Comparison of ENCODE assay signal across 14 cellular contexts in genomic region chr15:43974852-43975251, GRCh38.
A peak's percentile ranks its signal among the peaks of the same experiment; 100 is the strongest.
DNase-seq lines count a peak whose midpoint lies in the region; ATAC-seq, FAIRE-seq and TF ChIP-seq lines count a peak whose summit lies in the region.
"Had no signal": no experiment of that assay in that cellular context is flagged by ENCODE, and none has a peak within 500 bp of the region (broad histone marks: within the 10 kb centered on the region; RNA-seq: fewer than 3 reads in every experiment).

No MANE protein-coding gene starts in this region.

- no peaks in the 10 kb centered on the region for H3K36me3 ChIP-seq in BLaER1 treated with 17β-estradiol and CSF1 and Interleukin-3, amounts not matched to agents 10 nM and 100 nM
- no peaks in the 10 kb centered on the region for H3K36me3 ChIP-seq in GM12878 (ENCODE audit: control insufficient read depth in 2 of 2, insufficient read depth in 2 of 2, low read length in 1 of 2)

- POLR2A ChIA-PET in GM12878 (lab: Charles Lee), result no interaction called here
- POLR2A ChIA-PET in activated CD4-positive, alpha-beta T cell treated with anti-CD3 and anti-CD28 coated beads for 36 hours (lab: Charles Lee), result no interaction called here

- no peak for TF ChIP-seq POLR2A in GM12878 (IDR thresholded peaks at IDR 0.05; ENCODE audit: low read depth, low read length)

- H3K4me3 Mint-ChIP-seq in osteocyte (ENCODE audit: unreplicated experiment), result no peak overlapping the region
- H3K4me3 Mint-ChIP-seq in activated CD4-positive, alpha-beta T cell treated with anti-CD3 and anti-CD28 coated beads for 36 hours, result no peak overlapping the region
- H3K4me3 Mint-ChIP-seq: B cell; T-helper 1 cell treated with Interleukin-12 subunit alpha and Interleukin-12 subunit beta and Interleukin-4 antibody, amounts not matched to agents 30 μg/mL and 1 μg/mL, for 36 hours had no signal

- in situ Hi-C loops in GM12878 (cut with MboI), result no loop called here

- CTCF ChIA-PET in GM12878 (lab: Yijun Ruan, JAX), result no interaction called here
- CTCF ChIA-PET in activated CD4-positive, alpha-beta T cell treated with anti-CD3 and anti-CD28 coated beads for 36 hours (lab: Charles Lee), result no interaction called here

- RAD21 ChIA-PET in GM12878 (lab: Charles Lee; ENCODE audit: unreplicated experiment), result no interaction called here

- DNase-seq in HK-2 (ENCODE audit: unreplicated experiment), result peak; percentile 49
- DNase-seq in GM12878 (ENCODE audit: low read depth, low spot score), result peak; percentile 57
- DNase-seq in hypothalamus (lab: John Stamatoyannopoulos, UW), result no peak
- DNase-seq in osteocyte (ENCODE audit: extremely low spot score, unreplicated experiment), result no peak
- DNase-seq in activated CD4-positive, alpha-beta T cell treated with anti-CD3 and anti-CD28 coated beads for 36 hours, result no peak
- DNase-seq: NCI-H774; stimulated activated CD4-positive, alpha-beta T cell treated with anti-CD3 and anti-CD28 coated beads, Interleukin-12 subunit alpha, Interleukin-12 subunit beta, amount 100 ng/mL, for 4 hours had no signal

- TF ChIP-seq CTCF in GM12878 (IDR thresholded peaks at IDR 0.05 in 2 of 3, conservative IDR thresholded peaks at IDR 0.05 in 1 of 3; ENCODE audit: control insufficient read depth in 2 of 3, extremely low read depth in 1 of 3, insufficient read depth in 1 of 3, low read depth in 3 of 3, low read length in 3 of 3) (no peak), osteocyte (IDR thresholded peaks at IDR 0.05) (no peak)

- H3K27ac ChIP-seq in BLaER1 treated with 17β-estradiol and CSF1 and Interleukin-3, amounts not matched to agents 10 nM and 100 nM, result no peak overlapping the region
- no peak overlapping the region for H3K27ac ChIP-seq in GM12878 (ENCODE audit: control insufficient read depth, insufficient read depth)
- H3K27ac ChIP-seq: KMS-11 had no signal

- H3K9me3 ChIP-seq in BLaER1 treated with 17β-estradiol and CSF1 and Interleukin-3, amounts not matched to agents 10 nM and 100 nM (replicated peaks in 1 of 11), result peaks cover 0 to 12% (median 8%) of the 10 kb centered on the region in 11 experiments; a peak in 15 of 22 replicates
- H3K9me3 ChIP-seq in GM12878 (replicated peaks; ENCODE audit: control insufficient read depth, insufficient read depth, low read length), result peaks cover 4% of the 10 kb centered on the region

- no peaks in the 10 kb centered on the region for H3K9me3 Mint-ChIP-seq in osteocyte (ENCODE audit: unreplicated experiment)
- peaks cover 10% of the 10 kb centered on the region for H3K9me3 Mint-ChIP-seq in activated CD4-positive, alpha-beta T cell treated with anti-CD3 and anti-CD28 coated beads for 36 hours (ENCODE audit: low read depth)

- no peak overlapping the region for H2AFZ ChIP-seq in GM12878 (ENCODE audit: control insufficient read depth, low read depth, low read length)

- H3K79me2 ChIP-seq in GM12878 (ENCODE audit: control insufficient read depth, insufficient read depth, low read length), result no peaks in the 10 kb centered on the region

- H3K27me3 Mint-ChIP-seq in osteocyte (ENCODE audit: unreplicated experiment), result peaks cover 33% of the 10 kb centered on the region
- H3K27me3 Mint-ChIP-seq in activated CD4-positive, alpha-beta T cell treated with anti-CD3 and anti-CD28 coated beads for 36 hours, result peaks cover 7% of the 10 kb centered on the region

- peak overlapping the region in 8 of 11 experiments; percentile 14 to 60 (median 42); a peak in 14 of 22 replicates for H3K4me2 ChIP-seq in BLaER1 treated with 17β-estradiol and CSF1 and Interleukin-3, amounts not matched to agents 10 nM and 100 nM
- H3K4me2 ChIP-seq in GM12878 (ENCODE audit: control insufficient read depth, insufficient read depth), result peak overlapping the region; percentile 0; the same call in 1 of the 2 replicates
- H3K4me2 ChIP-seq: KMS-11 had no signal

- H3K4me3 ChIP-seq in BLaER1 treated with 17β-estradiol and CSF1 and Interleukin-3, amounts not matched to agents 10 nM and 100 nM, result no peak overlapping the region
- no peak overlapping the region for H3K4me3 ChIP-seq in GM12878

- H3K27me3 ChIP-seq in BLaER1 treated with 17β-estradiol and CSF1 and Interleukin-3, amounts not matched to agents 10 nM and 100 nM, result no peaks in the 10 kb centered on the region
- H3K27me3 ChIP-seq in GM12878 (replicated peaks in 1 of 2; ENCODE audit: control insufficient read depth in 2 of 2, insufficient read depth in 2 of 2, low read length in 1 of 2), result no peaks in the 10 kb centered on the region

- no peak for TF ChIP-seq RAD21 in GM12878 (IDR thresholded peaks at IDR 0.05; ENCODE audit: insufficient read depth, low read depth, low read length)

- no peak overlapping the region for H3K27ac Mint-ChIP-seq in osteocyte (ENCODE audit: unreplicated experiment)
- H3K27ac Mint-ChIP-seq in activated CD4-positive, alpha-beta T cell treated with anti-CD3 and anti-CD28 coated beads for 36 hours, result no peak overlapping the region
- H3K27ac Mint-ChIP-seq: B cell; T-helper 1 cell treated with Interleukin-12 subunit alpha and Interleukin-12 subunit beta and Interleukin-4 antibody, amounts not matched to agents 30 μg/mL and 1 μg/mL, for 36 hours had no signal

- FAIRE-seq in GM12878 (lab: Jason Lieb, UNC), result no peak
- FAIRE-seq: endometrium had no signal

- no peaks in the 10 kb centered on the region for H3K4me1 Mint-ChIP-seq in osteocyte (ENCODE audit: unreplicated experiment)
- peaks cover 19% of the 10 kb centered on the region for H3K4me1 Mint-ChIP-seq in activated CD4-positive, alpha-beta T cell treated with anti-CD3 and anti-CD28 coated beads for 36 hours

- no peaks in the 10 kb centered on the region for H4K20me1 ChIP-seq in BLaER1 treated with 17β-estradiol and CSF1 and Interleukin-3, amounts not matched to agents 10 nM and 100 nM
- no peaks in the 10 kb centered on the region for H4K20me1 ChIP-seq in GM12878 (ENCODE audit: control insufficient read depth, insufficient read depth)

- no peaks in the 10 kb centered on the region for H3K36me3 Mint-ChIP-seq in osteocyte (ENCODE audit: unreplicated experiment)
- peaks cover 1% of the 10 kb centered on the region for H3K36me3 Mint-ChIP-seq in activated CD4-positive, alpha-beta T cell treated with anti-CD3 and anti-CD28 coated beads for 36 hours (ENCODE audit: low read depth)

- no peak for TF ChIP-seq EP300 in GM12878 (IDR thresholded peaks at IDR 0.05; ENCODE audit: borderline replicate concordance in 1 of 2, control insufficient read depth in 1 of 2, low read depth in 2 of 2, low read length in 2 of 2)

- BruUV-seq in GM12878 (replicated peaks; lab: Mats Ljungman, UMichigan), result no TSS peak

- peaks cover 0 to 25% (median 19%) of the 10 kb centered on the region in 10 experiments; a peak in 15 of 20 replicates for H3K4me1 ChIP-seq in BLaER1 treated with 17β-estradiol and CSF1 and Interleukin-3, amounts not matched to agents 10 nM and 100 nM
- H3K4me1 ChIP-seq in GM12878 (ENCODE audit: control insufficient read depth, insufficient read depth, low read length), result peaks cover 23% of the 10 kb centered on the region

- WGBS in GM12878 (ENCODE audit: insufficient coverage, insufficient replicate concordance, low lambda C conversion rate, missing lambda C conversion rate), result 2% methylated on average over 3 of the region's 3 CpGs

- H3K9ac ChIP-seq in BLaER1 treated with 17β-estradiol and CSF1 and Interleukin-3, amounts not matched to agents 10 nM and 100 nM, result no peak overlapping the region
- H3K9ac ChIP-seq in GM12878 (ENCODE audit: control insufficient read depth, insufficient read depth, low read length), result no peak overlapping the region
- H3K9ac ChIP-seq: KMS-11 had no signal

- ATAC-seq in GM19452 (IDR thresholded peaks at IDR 0.05; ENCODE audit: unreplicated experiment), result peak; percentile 64
- ATAC-seq in GM12878, result peak; percentile 93
- no peak for ATAC-seq in GM18511 (IDR thresholded peaks at IDR 0.05; ENCODE audit: unreplicated experiment)
- no peak for ATAC-seq in activated CD4-positive, alpha-beta T cell treated with anti-CD3 and anti-CD28 coated beads for 36 hours

- SMC1A ChIA-PET in GM12878 (lab: Charles Lee; ENCODE audit: uncharacterized antibody, unreplicated experiment), result interaction anchor here (0.9 to 1.4 kb wide), 3 partner anchors 9 to 74 kb away, joined by 3 read pairs; no protein-coding TSS in a partner anchor

- intact Hi-C loops in GM12878 (cut with micrococcal nuclease; ENCODE audit: unreplicated experiment), result no loop called here
- intact Hi-C loops in activated CD4-positive, alpha-beta T cell treated with anti-CD3 and anti-CD28 coated beads for 36 hours (cut with DNase I, micrococcal nuclease), result no loop called here

TF ChIP-seq in GM12878, 131 proteins besides CTCF, POLR2A, EP300 and RAD21:
- TF ChIP-seq HDAC2 (IDR thresholded peaks at IDR 0.05) (no peak), ATF7 (IDR thresholded peaks at IDR 0.05; ENCODE audit: low read depth) (peak; percentile 22; the same call in 1 of the 2 replicates), RELB (IDR thresholded peaks at IDR 0.05; ENCODE audit: low read depth) (no peak), PAX5 (IDR thresholded peaks at IDR 0.05; ENCODE audit: borderline replicate concordance, low read depth, low read length) (peak; percentile 66; the same call in 1 of the 2 replicates)

Comparison
In these comparisons a context has a peak if more than half of its experiments do, and no peak if none do; other contexts are left out.
1. ATAC-seq: peak in GM19452 (single experiment) and GM12878 (single experiment); none in GM18511 (single experiment) and activated CD4-positive, alpha-beta T cell treated with anti-CD3 and anti-CD28 coated beads for 36 hours (single experiment).
2. DNase-seq: peak in HK-2 (single experiment) and GM12878 (single experiment); none in hypothalamus (0 of 51), osteocyte (single experiment) and activated CD4-positive, alpha-beta T cell treated with anti-CD3 and anti-CD28 coated beads for 36 hours (single experiment).